In the genomic region with DNA sequence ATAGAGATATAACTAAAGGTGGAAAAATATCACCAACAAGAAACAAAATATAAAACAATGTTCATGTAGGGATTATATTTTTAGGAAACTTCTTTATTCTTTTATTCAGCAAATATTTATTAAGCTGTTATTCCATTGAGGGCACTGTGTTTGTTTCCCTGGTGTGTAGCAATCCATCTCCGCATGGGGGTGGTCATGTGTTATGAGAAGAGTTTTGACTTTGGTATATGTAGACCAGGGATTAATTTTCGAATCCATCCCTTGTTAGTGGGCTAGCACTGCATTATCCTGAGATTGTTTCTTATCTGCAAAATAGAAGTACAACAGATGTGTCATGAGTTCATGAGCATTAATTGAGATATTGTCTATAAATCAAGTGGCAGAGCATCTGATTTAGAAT, we compare ENCODE assay signal across 22 cellular contexts.
"Had no signal": no experiment of that assay in that cellular context is flagged by ENCODE, and none has a peak within 500 bp of the region (broad histone marks: within the 10 kb centered on the region; RNA-seq: fewer than 3 reads in every experiment).

No MANE protein-coding gene starts in this region.

- H3K4me1 ChIP-seq: SJCRH30 had no signal

- H3K27me3 ChIP-seq: cardiac muscle cell, SJCRH30 had no signal

- ATAC-seq: activated CD4-positive, alpha-beta T cell treated with anti-CD3 and anti-CD28 coated beads for 36 hours; activated CD4-positive, CD25-positive, alpha-beta regulatory T cell treated with anti-CD3 and anti-CD28 coated beads, Interleukin-2, amount 50 U/mL, for 24 hours; activated naive CD8-positive, alpha-beta T cell treated with anti-CD3 and anti-CD28 coated beads, Interleukin-2, amount 50 U/mL, for 24 hours; WTC11 had no signal

- DNase-seq: activated CD4-positive, alpha-beta T cell treated with anti-CD3 and anti-CD28 coated beads for 36 hours; activated CD4-positive, alpha-beta T cell treated with anti-CD3 and anti-CD28 coated beads, Interleukin-2, amount 10 ng/mL, durations not matched to agents 7 days and 5 days; activated CD4-positive, alpha-beta T cell treated with anti-CD3 and anti-CD28 coated beads, Interleukin-2, amount 50 U/mL, for 48 hours; activated CD8-positive, alpha-beta memory T cell treated with anti-CD3 and anti-CD28 coated beads, Interleukin-2, amount 50 U/mL, for 4 hours; activated effector memory CD4-positive, alpha-beta T cell treated with Interleukin-2 at 50 U/mL for 16 hours; activated naive CD4-positive, alpha-beta T cell treated with anti-CD3 and anti-CD28 coated beads, Interleukin-2, amount 10 ng/mL, durations not matched to agents 7 days and 5 days; activated naive CD8-positive, alpha-beta T cell treated with anti-CD3 and anti-CD28 coated beads, Interleukin-2, amount 50 U/mL, for 24 hours; activated T-cell treated with anti-CD3 and anti-CD28 coated beads, Interleukin-2, amount 50 U/mL, for 48 hours; anterior cingulate cortex; NCI-H1105; NCI-H1417 treated with DMSO at 0.1 percent for 48 hours; NCI-H187 treated with DMSO at 0.1 percent for 48 hours; NCI-H2081; NCI-H226; NCI-H524 treated with DMSO at 0.1 percent for 48 hours; SHP77; SJCRH30; T1000 had no signal

- H3K4me3 ChIP-seq: cardiac muscle cell, SJCRH30, SK-N-MC had no signal

- H3K36me3 ChIP-seq: cardiac muscle cell, SJCRH30 had no signal

- H3K27ac ChIP-seq: cardiac muscle cell, SJCRH30, SK-N-MC had no signal

- H3K9me3 ChIP-seq: SJCRH30 had no signal
